In genomic region chr6:71125216-71125615, GRCh38 we compare ENCODE assay signal across 24 cellular contexts.
"Had no signal": no experiment of that assay in that cellular context is flagged by ENCODE, and none has a peak within 500 bp of the region (broad histone marks: within the 10 kb centered on the region; RNA-seq: fewer than 3 reads in every experiment).

No MANE protein-coding gene starts in this region.

- H3K9me3 ChIP-seq: MG63, Peyer's patch, SJCRH30 had no signal

- H3K4me1 ChIP-seq: Peyer's patch, SJCRH30 had no signal

- H3K36me3 ChIP-seq: MG63, Peyer's patch, SJCRH30 had no signal

- H3K27ac ChIP-seq: Peyer's patch, SJCRH30 had no signal

- ATAC-seq: PC-3 had no signal

- DNase-seq: Kasumi-1, KG1, MG63, NCI-H1048, NCI-H1092 treated with DMSO at 0.1 percent for 48 hours, NCI-H1436, NCI-H1694, NCI-H187, NCI-H2029 treated with DMSO at 0.1 percent for 48 hours, NCI-H2081 treated with DMSO at 0.1 percent for 48 hours, NCI-H2107, NCI-H2171, NCI-H226, NCI-H510A, NCI-H526, NCI-H774, PC-3, Peyer's patch, Right ventricle myocardium superior, RPMI8226, SHP77 treated with DMSO at 0.1 percent for 48 hours, SJCRH30, SW 1271, T-helper 1 cell had no signal

- H3K27me3 ChIP-seq: MG63, Peyer's patch, SJCRH30 had no signal

- H3K4me3 ChIP-seq: MG63, Peyer's patch, SJCRH30 had no signal
